ENCODE assay signal across 9 cellular contexts in the genomic region with DNA sequence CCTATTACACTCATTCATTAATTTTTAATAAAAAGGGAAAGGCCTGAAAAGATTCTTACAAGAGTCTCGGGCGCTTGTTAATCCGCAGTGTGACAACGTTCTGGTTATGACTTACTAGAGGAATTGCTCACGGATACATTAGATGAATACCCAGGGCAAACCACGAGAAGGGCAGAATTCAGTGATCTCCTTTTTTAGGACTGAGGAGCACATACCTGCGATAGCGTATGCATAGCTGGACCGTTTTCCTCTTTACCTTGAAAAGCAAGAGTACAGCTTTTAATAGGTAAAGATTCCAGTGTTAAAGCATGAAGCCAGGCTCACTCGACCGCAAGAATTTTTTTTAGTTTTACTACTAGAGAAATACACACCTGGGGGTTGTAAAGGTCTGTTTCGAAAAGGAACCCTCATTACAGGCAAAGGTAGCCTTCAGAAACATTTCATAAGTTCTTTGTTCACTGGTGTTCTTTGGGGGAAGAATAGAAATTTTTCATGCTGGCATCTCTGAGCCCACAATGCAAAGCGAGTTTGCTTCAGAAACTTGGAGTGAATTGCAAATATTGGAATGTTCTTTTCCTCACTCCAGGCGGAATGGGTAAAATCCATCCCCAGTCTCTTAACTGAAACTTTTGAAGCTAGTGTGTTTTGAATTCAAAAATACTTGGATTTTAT. TPM values are rescaled to one million over a fixed set of nuclear protein-coding genes. Genes with fewer than 3 reads are reported as not detected.
A peak's percentile ranks its signal among the peaks of the same experiment; 100 is the strongest.
DNase-seq lines count a peak whose midpoint lies in the region; ATAC-seq, FAIRE-seq and TF ChIP-seq lines count a peak whose summit lies in the region.
"Had no signal": no experiment of that assay in that cellular context is flagged by ENCODE, and none has a peak within 500 bp of the region (broad histone marks: within the 10 kb centered on the region; RNA-seq: fewer than 3 reads in every experiment).

No MANE protein-coding gene starts in this region.

- H3K9me3 ChIP-seq in HEK293 (ENCODE audit: control insufficient read depth, insufficient read depth, low read depth, low read length) (no peaks in the 10 kb centered on the region), SJCRH30 (replicated peaks) (no peaks in the 10 kb centered on the region), esophagus (ENCODE audit: control insufficient read depth in 2 of 2, insufficient read depth in 1 of 2, low read depth in 1 of 2, low read length in 1 of 2) (no peaks in the 10 kb centered on the region), pancreas (no peaks in the 10 kb centered on the region)

- TF ChIP-seq CTCF in HEK293 (tag by site-specific recombination; IDR thresholded peaks at IDR 0.05) (no peak), pancreas (IDR thresholded peaks at IDR 0.05) (no peak)

- no peak for ATAC-seq in pancreas
- no peak for ATAC-seq in sciatic nerve

- no peak for FAIRE-seq in pancreas (lab: Jason Lieb, UNC)
- FAIRE-seq: A204.1 had no signal

- POLR2A ChIA-PET in HEK293 (lab: Yijun Ruan, JAX), result interaction anchor here (0.9 to 3.3 kb wide), 8 partner anchors 8 to 286 kb away, joined by 3 to 47 read pairs (median 6); a partner anchor contains a TSS

- intact Hi-C loops in pancreas (cut with DNase I) (no loop called here), sciatic nerve (cut with DNase I) (no loop called here)

- WGBS in esophagus, 2 donors, result 3 to 4% methylated on average over 14 of the region's 14 CpGs
- 5 to 6% methylated on average over 14 of the region's 14 CpGs for WGBS in pancreas, 2 donors

- H3K27ac ChIP-seq in HEK293 (ENCODE audit: extremely low read depth, low read depth, low read length) (peak overlapping the region; percentile 97), SJCRH30 (peak overlapping the region; percentile 96), esophagus (ENCODE audit: low read depth in 2 of 2, low read length in 1 of 2) (peak overlapping the region; percentile 99 to 100), pancreas (peak overlapping the region; percentile 97 to 100 (median 99))

- peaks cover 24 to 29% of the 10 kb centered on the region in 2 experiments for H3K36me3 ChIP-seq in HEK293 (ENCODE audit: control insufficient read depth in 2 of 2, insufficient read depth in 1 of 2, low read length in 2 of 2)
- peaks cover 26% of the 10 kb centered on the region for H3K36me3 ChIP-seq in SJCRH30
- H3K36me3 ChIP-seq in esophagus (ENCODE audit: control insufficient read depth in 2 of 2, insufficient read depth in 2 of 2, low read length in 1 of 2), result no peaks in the 10 kb centered on the region
- H3K36me3 ChIP-seq in pancreas, result no peaks in the 10 kb centered on the region

- H3K27me3 ChIP-seq in SJCRH30, result no peaks in the 10 kb centered on the region
- H3K27me3 ChIP-seq in esophagus (ENCODE audit: control insufficient read depth in 1 of 2, insufficient read depth in 2 of 2, low read length in 2 of 2), result no peaks in the 10 kb centered on the region
- H3K27me3 ChIP-seq in pancreas, result no peaks in the 10 kb centered on the region

- DNase-seq in DMS79 treated with DMSO at 0.1 percent for 48 hours (lab: John Stamatoyannopoulos, UW) (peak; percentile 91), DMS79 (lab: John Stamatoyannopoulos, UW) (no peak), SJCRH30 (peak in 1 of 2 experiments; percentile 15), pancreas (no peak), COLO668 (lab: John Stamatoyannopoulos, UW; ENCODE audit: unreplicated experiment) (no peak), sciatic nerve (ENCODE audit: low spot score) (no peak)

- H3K4me3 ChIP-seq in HEK293 (ENCODE audit: low read depth, low read length) (peak overlapping the region; percentile 100), SJCRH30 (peak overlapping the region; percentile 95), esophagus (ENCODE audit: low read depth in 1 of 2, low read length in 2 of 2) (peak overlapping the region; percentile 73 to 99), pancreas (peak overlapping the region; percentile 65 to 98 (median 84))

- CTCF ChIA-PET in HEK293 (lab: Yijun Ruan, JAX), result interaction anchor here (0.5 to 3.1 kb wide), 7 partner anchors 10 to 137 kb away, joined by 3 to 11 read pairs (median 3); no protein-coding TSS in a partner anchor

- H3K4me1 ChIP-seq in HEK293 (ENCODE audit: control insufficient read depth, insufficient read depth, low read length), result peaks cover 3% of the 10 kb centered on the region; the same call in 1 of the 2 replicates
- H3K4me1 ChIP-seq in SJCRH30, result no peaks in the 10 kb centered on the region
- H3K4me1 ChIP-seq in esophagus (ENCODE audit: control insufficient read depth in 2 of 2, insufficient read depth in 2 of 2, low read length in 1 of 2), result peaks cover 0 to 3% of the 10 kb centered on the region in 2 donors
- peaks cover 0 to 23% (median 12%) of the 10 kb centered on the region in 3 donors for H3K4me1 ChIP-seq in pancreas

TF ChIP-seq in HEK293, 187 proteins besides CTCF, POLR2A, EP300 and RAD21:
- no peak for TF ChIP-seq ZNF560 (tag by site-specific recombination; IDR thresholded peaks at IDR 0.05; ENCODE audit: borderline replicate concordance)
- TF ChIP-seq, protein P1, sequence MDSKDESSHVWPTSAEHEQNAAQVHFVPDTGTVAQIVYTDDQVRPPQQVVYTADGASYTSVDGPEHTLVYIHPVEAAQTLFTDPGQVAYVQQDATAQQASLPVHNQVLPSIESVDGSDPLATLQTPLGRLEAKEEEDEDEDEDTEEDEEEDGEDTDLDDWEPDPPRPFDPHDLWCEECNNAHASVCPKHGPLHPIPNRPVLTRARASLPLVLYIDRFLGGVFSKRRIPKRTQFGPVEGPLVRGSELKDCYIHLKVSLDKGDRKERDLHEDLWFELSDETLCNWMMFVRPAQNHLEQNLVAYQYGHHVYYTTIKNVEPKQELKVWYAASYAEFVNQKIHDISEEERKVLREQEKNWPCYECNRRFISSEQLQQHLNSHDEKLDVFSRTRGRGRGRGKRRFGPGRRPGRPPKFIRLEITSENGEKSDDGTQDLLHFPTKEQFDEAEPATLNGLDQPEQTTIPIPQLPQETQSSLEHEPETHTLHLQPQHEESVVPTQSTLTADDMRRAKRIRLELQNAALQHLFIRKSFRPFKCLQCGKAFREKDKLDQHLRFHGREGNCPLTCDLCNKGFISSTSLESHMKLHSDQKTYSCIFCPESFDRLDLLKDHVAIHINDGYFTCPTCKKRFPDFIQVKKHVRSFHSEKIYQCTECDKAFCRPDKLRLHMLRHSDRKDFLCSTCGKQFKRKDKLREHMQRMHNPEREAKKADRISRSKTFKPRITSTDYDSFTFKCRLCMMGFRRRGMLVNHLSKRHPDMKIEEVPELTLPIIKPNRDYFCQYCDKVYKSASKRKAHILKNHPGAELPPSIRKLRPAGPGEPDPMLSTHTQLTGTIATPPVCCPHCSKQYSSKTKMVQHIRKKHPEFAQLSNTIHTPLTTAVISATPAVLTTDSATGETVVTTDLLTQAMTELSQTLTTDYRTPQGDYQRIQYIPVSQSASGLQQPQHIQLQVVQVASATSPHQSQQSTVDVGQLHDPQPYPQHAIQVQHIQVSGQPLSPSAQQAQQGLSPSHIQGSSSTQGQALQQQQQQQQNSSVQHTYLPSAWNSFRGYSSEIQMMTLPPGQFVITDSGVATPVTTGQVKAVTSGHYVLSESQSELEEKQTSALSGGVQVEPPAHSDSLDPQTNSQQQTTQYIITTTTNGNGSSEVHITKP (tag by site-specific recombination; IDR thresholded peaks at IDR 0.05), result 0 out of 2 replicates have a peak, but pooled peaks have one; percentile 12
- TF ChIP-seq, protein P2, sequence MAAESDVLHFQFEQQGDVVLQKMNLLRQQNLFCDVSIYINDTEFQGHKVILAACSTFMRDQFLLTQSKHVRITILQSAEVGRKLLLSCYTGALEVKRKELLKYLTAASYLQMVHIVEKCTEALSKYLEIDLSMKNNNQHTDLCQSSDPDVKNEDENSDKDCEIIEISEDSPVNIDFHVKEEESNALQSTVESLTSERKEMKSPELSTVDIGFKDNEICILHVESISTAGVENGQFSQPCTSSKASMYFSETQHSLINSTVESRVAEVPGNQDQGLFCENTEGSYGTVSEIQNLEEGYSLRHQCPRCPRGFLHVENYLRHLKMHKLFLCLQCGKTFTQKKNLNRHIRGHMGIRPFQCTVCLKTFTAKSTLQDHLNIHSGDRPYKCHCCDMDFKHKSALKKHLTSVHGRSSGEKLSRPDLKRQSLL (tag by site-specific recombination; IDR thresholded peaks at IDR 0.05), result no peak

RNA-seq across cellular contexts. Expression of a gene that starts 0.9 kb away (rescaled TPM):
- 66.5 and 76.2 TPM in 2 replicates for total RNA-seq in SJCRH30 (2014; rRNA removed; shearing (Covaris generic))
- polyA plus RNA-seq in esophagus (10 to 100 TPM; 25.4 to 35.8 TPM), pancreas (10 to 100 TPM; 12.9 to 24.2 TPM)
- total RNA-seq in pancreas (10 to 100 TPM; 15.2 to 29.7 (median 23.1) TPM), sciatic nerve (91.1 TPM)

RNA-seq across cellular contexts. Expression of a gene that starts 25.4 kb away (rescaled TPM):
- total RNA-seq in SJCRH30 (2014; rRNA removed; shearing (Covaris generic)), result 27.7 and 33.0 TPM in 2 replicates
- polyA plus RNA-seq in esophagus (1 to 10 TPM; 3.0 to 3.4 TPM), pancreas (1 to 10 TPM; 2.4 to 4.9 TPM)
- total RNA-seq in pancreas (10 to 100 TPM in 2 of 6 donors, 1 to 10 TPM in 4; 4.9 to 13.4 (median 6.5) TPM), sciatic nerve (29.7 TPM)

RNA-seq across cellular contexts. Expression of a gene that starts 25.5 kb away (rescaled TPM):
- 42.4 and 45.3 TPM in 2 replicates for total RNA-seq in SJCRH30 (2014; rRNA removed; shearing (Covaris generic))
- 1 to 10 TPM; 2.2 to 2.5 TPM for polyA plus RNA-seq in esophagus
- 1 to 10 TPM in 4 of 6 donors, under 1 TPM in 2; 0.46 to 2.3 (median 1.2) TPM for total RNA-seq in pancreas
- under 1 TPM; 0.45 to 0.57 TPM for polyA plus RNA-seq in pancreas
- total RNA-seq in sciatic nerve, result 3.1 TPM

Comparison
In these comparisons a context has a peak if more than half of its experiments do, and no peak if none do; other contexts are left out.
1. RNA of a gene that starts 25.5 kb away (total RNA-seq): 42.4 to 45.3 TPM in SJCRH30; 3.1 TPM in sciatic nerve (single experiment) and 0.46 to 2.3 TPM in pancreas; every median in the first group is over 10 times any median in the second.
2. Peak in every context shown above with its lines, with median percentiles within 50 percentile points of each other: H3K27ac ChIP-seq and H3K4me3 ChIP-seq.